1 cellular context compared by ENCODE assay signal in genomic region chr2:124996406-124996805, GRCh38.
TF ChIP-seq lines count a peak whose summit lies in the region.

No MANE protein-coding gene starts in this region.

TF ChIP-seq in GM23338, 12 proteins besides CTCF, POLR2A, EP300 and RAD21 (continued from another document):
- TF ChIP-seq ZNF462 (CRISPR knock-in tag; IDR thresholded peaks at IDR 0.05) (peak; percentile 83), JUNB (IDR thresholded peaks at IDR 0.05; ENCODE audit: unreplicated experiment) (no peak), ZNF114 (CRISPR knock-in tag; IDR thresholded peaks at IDR 0.05) (no peak)
